34 cellular contexts compared by ENCODE assay signal in genomic region chr5:69300537-69301203, GRCh38. TPM values are rescaled to one million over a fixed set of nuclear protein-coding genes. Genes with fewer than 3 reads are reported as not detected.
DNase-seq lines count a peak whose midpoint lies in the region; ATAC-seq, FAIRE-seq and TF ChIP-seq lines count a peak whose summit lies in the region.
"Had no signal": no experiment of that assay in that cellular context is flagged by ENCODE, and none has a peak within 500 bp of the region (broad histone marks: within the 10 kb centered on the region; RNA-seq: fewer than 3 reads in every experiment).

No MANE protein-coding gene starts in this region.

- no peak overlapping the region for H3K56ac ChIP-seq in H1 (replicated peaks; ENCODE audit: insufficient read length, low read depth, low read length)

- no peak overlapping the region for H3K4me3 ChIP-seq in H1 (ENCODE audit: extremely low read depth in 1 of 4, insufficient read depth in 2 of 4, low read depth in 3 of 4, low read length in 4 of 4)
- H3K4me3 ChIP-seq in neuronal stem cell (ENCODE audit: low read length in 2 of 2), result no peak overlapping the region
- H3K4me3 ChIP-seq: A549, body of pancreas, GM12878, MG63, stomach had no signal

- H3K79me1 ChIP-seq in H1 (ENCODE audit: low read depth, low read length) (no peaks in the 10 kb centered on the region), neuronal stem cell (ENCODE audit: low read depth, low read length) (no peaks in the 10 kb centered on the region)

- H3K4me1 Mint-ChIP-seq in activated CD4-positive, alpha-beta T cell treated with anti-CD3 and anti-CD28 coated beads, Interleukin-2, amount 10 ng/mL, durations not matched to agents 7 days and 5 days, result no peaks in the 10 kb centered on the region
- H3K4me1 Mint-ChIP-seq: activated naive CD4-positive, alpha-beta T cell treated with anti-CD3 and anti-CD28 coated beads, Interleukin-2, amount 10 ng/mL, durations not matched to agents 7 days and 5 days; CD4-positive, alpha-beta memory T cell; neural crest cell had no signal

- H3K9ac ChIP-seq in H1 (replicated peaks in 1 of 4; ENCODE audit: extremely low read depth in 1 of 4, low read depth in 3 of 4, low read length in 3 of 4) (no peak overlapping the region), neuronal stem cell (ENCODE audit: low read depth, low read length, poor library complexity) (no peak overlapping the region)
- H3K9ac ChIP-seq: KMS-11 had no signal

- H3K79me2 ChIP-seq in H1 (ENCODE audit: control insufficient read depth in 1 of 2, insufficient read depth in 2 of 2, low read length in 2 of 2), result no peaks in the 10 kb centered on the region

- DNase-seq in activated CD4-positive, alpha-beta T cell treated with anti-CD3 and anti-CD28 coated beads, Interleukin-2, amount 10 ng/mL, durations not matched to agents 7 days and 5 days, result no peak
- DNase-seq in activated CD4-positive, alpha-beta T cell treated with anti-CD3 and anti-CD28 coated beads, Interleukin-2, amount 50 U/mL, for 1 hour, result no peak
- DNase-seq in NCI-H146 treated with DMSO at 0.1 percent for 48 hours (lab: John Stamatoyannopoulos, UW; ENCODE audit: unreplicated experiment), result peak; percentile 44
- DNase-seq in H1 (ENCODE audit: low read depth in 1 of 2, low spot score in 2 of 2), result no peak
- no peak for DNase-seq in neuronal stem cell (ENCODE audit: low spot score)
- no peak for DNase-seq in omental fat pad (ENCODE audit: low spot score)
- no peak for DNase-seq in UCSD-AML1 (lab: John Stamatoyannopoulos, UW; ENCODE audit: unreplicated experiment)
- no peak for DNase-seq in activated naive CD4-positive, alpha-beta T cell (lab: John Stamatoyannopoulos, UW)
- DNase-seq: activated CD4-positive, alpha-beta T cell treated with anti-CD3 and anti-CD28 coated beads, Interleukin-2, amount 50 U/mL, for 4 hours; activated CD4-positive, CD25-positive, alpha-beta regulatory T cell; activated naive CD4-positive, alpha-beta T cell treated with anti-CD3 and anti-CD28 coated beads, Interleukin-2, amount 10 ng/mL, durations not matched to agents 7 days and 5 days; body of pancreas; CD4-positive, alpha-beta memory T cell; DMS 273 treated with DMSO at 0.1 percent for 48 hours; H9; hypothalamus; left cardiac atrium; MG63; NCI-H1105 treated with DMSO at 0.1 percent for 48 hours; NCI-H2029; NCI-H226; NCI-H774; right cardiac atrium; stimulated activated CD4-positive, alpha-beta T cell treated with anti-CD3 and anti-CD28 coated beads, Interleukin-2, amount 100 ng/mL, for 48 hours; stomach; SW 1271; T-helper 9 cell had no signal

- TF ChIP-seq CTCF in H1 (IDR thresholded peaks at IDR 0.05; ENCODE audit: control extremely low read depth in 1 of 3, insufficient read depth in 1 of 3, low read depth in 1 of 3, low read length in 3 of 3), result no peak
- TF ChIP-seq CTCF in omental fat pad (IDR thresholded peaks at IDR 0.05), result no peak

- POLR2A ChIA-PET in activated CD4-positive, alpha-beta T cell treated with anti-CD3 and anti-CD28 coated beads, Interleukin-2, amount 10 ng/mL, durations not matched to agents 7 days and 5 days (lab: Charles Lee), result no interaction called here
- POLR2A ChIA-PET in H1 (lab: Charles Lee; ENCODE audit: partially characterized antibody), result no interaction called here

- TF ChIP-seq POLR2A in H1 (IDR thresholded peaks at IDR 0.05; ENCODE audit: control extremely low read depth in 1 of 2, low read depth in 2 of 2, low read length in 2 of 2), result no peak

- H2BK20ac ChIP-seq in H1 (ENCODE audit: low read length), result no peak overlapping the region

- no peak overlapping the region for H2AFZ ChIP-seq in H1 (ENCODE audit: low read length)
- peak overlapping the region; percentile 2 for H2AFZ ChIP-seq in neuronal stem cell (ENCODE audit: low read length)

- no peak for TF ChIP-seq RAD21 in H1 (IDR thresholded peaks at IDR 0.05 in 1 of 2, conservative IDR thresholded peaks at IDR 0.05 in 1 of 2; ENCODE audit: low read depth in 2 of 2, low read length in 2 of 2)

- H3K36me3 ChIP-seq in H1 (ENCODE audit: control insufficient read depth in 2 of 4, insufficient read depth in 4 of 4, low read length in 3 of 4), result no peaks in the 10 kb centered on the region
- no peaks in the 10 kb centered on the region for H3K36me3 ChIP-seq in neuronal stem cell (replicated peaks in 1 of 2; ENCODE audit: control insufficient read depth in 2 of 2, insufficient read depth in 2 of 2, low read length in 2 of 2)
- H3K36me3 ChIP-seq: MG63 had no signal

- no peak overlapping the region for H3K18ac ChIP-seq in H1 (ENCODE audit: extremely low read depth, low read length)
- no peak overlapping the region for H3K18ac ChIP-seq in neuronal stem cell (ENCODE audit: low read length)

- no peak overlapping the region for H3K14ac ChIP-seq in H1 (ENCODE audit: insufficient read length)
- no peak overlapping the region for H3K14ac ChIP-seq in neuronal stem cell (ENCODE audit: low read length)

- H3K36me3 Mint-ChIP-seq in activated CD4-positive, alpha-beta T cell treated with anti-CD3 and anti-CD28 coated beads, Interleukin-2, amount 10 ng/mL, durations not matched to agents 7 days and 5 days (ENCODE audit: low read depth), result peaks cover 3% of the 10 kb centered on the region

- no peak for FAIRE-seq in H1 (lab: Jason Lieb, UNC)
- FAIRE-seq: A549, endothelial cell of umbilical vein, GM12878, HTR-8/SVneo had no signal

- H3K27ac Mint-ChIP-seq in activated CD4-positive, alpha-beta T cell treated with anti-CD3 and anti-CD28 coated beads, Interleukin-2, amount 10 ng/mL, durations not matched to agents 7 days and 5 days, result peak overlapping the region; percentile 58
- H3K27ac Mint-ChIP-seq: activated naive CD4-positive, alpha-beta T cell treated with anti-CD3 and anti-CD28 coated beads, Interleukin-2, amount 10 ng/mL, durations not matched to agents 7 days and 5 days; activated T-helper 1 cell treated with anti-CD3 and anti-CD28 coated beads, Interleukin-12 subunit alpha, Interleukin-12 subunit beta, Interleukin-2, Interleukin-4 antibody, amounts not matched to agents 30 ng/mL and 10 ng/mL and 1 ng/mL, durations not matched to agents 14 hours and 24 hours and 36 hours had no signal

- no peaks in the 10 kb centered on the region for H3K27me3 Mint-ChIP-seq in activated CD4-positive, alpha-beta T cell treated with anti-CD3 and anti-CD28 coated beads, Interleukin-2, amount 10 ng/mL, durations not matched to agents 7 days and 5 days
- H3K27me3 Mint-ChIP-seq: activated naive CD4-positive, alpha-beta T cell treated with anti-CD3 and anti-CD28 coated beads, Interleukin-2, amount 10 ng/mL, durations not matched to agents 7 days and 5 days; CD4-positive, alpha-beta memory T cell had no signal

- CTCF ChIA-PET in activated CD4-positive, alpha-beta T cell treated with anti-CD3 and anti-CD28 coated beads, Interleukin-2, amount 10 ng/mL, durations not matched to agents 7 days and 5 days (lab: Charles Lee), result interaction anchor here (1.2 kb wide), 1 partner anchor 37 kb away, joined by 3 read pairs; no protein-coding TSS in a partner anchor
- CTCF ChIA-PET in H1 (lab: Charles Lee; ENCODE audit: partially characterized antibody), result interaction anchor here (0.9 to 1.6 kb wide), 4 partner anchors 11 to 35 kb away, joined by 3 to 4 read pairs (median 4); no protein-coding TSS in a partner anchor

- H4K5ac ChIP-seq in H1 (ENCODE audit: insufficient read length, low read depth, low read length), result no peak overlapping the region

- H3K23ac ChIP-seq in H1 (ENCODE audit: insufficient read length) (no peak overlapping the region), neuronal stem cell (ENCODE audit: low read depth, low read length, poor library complexity) (no peak overlapping the region)

- H3K4me3 Mint-ChIP-seq in activated CD4-positive, alpha-beta T cell treated with anti-CD3 and anti-CD28 coated beads, Interleukin-2, amount 10 ng/mL, durations not matched to agents 7 days and 5 days, result no peak overlapping the region
- H3K4me3 Mint-ChIP-seq: activated naive CD4-positive, alpha-beta T cell treated with anti-CD3 and anti-CD28 coated beads, Interleukin-2, amount 10 ng/mL, durations not matched to agents 7 days and 5 days; activated T-helper 1 cell treated with anti-CD3 and anti-CD28 coated beads, Interleukin-12 subunit alpha, Interleukin-12 subunit beta, Interleukin-2, Interleukin-4 antibody, amounts not matched to agents 30 ng/mL and 10 ng/mL and 1 ng/mL, durations not matched to agents 14 hours and 24 hours and 36 hours; CD4-positive, alpha-beta memory T cell; H9; neural crest cell had no signal

- no peaks in the 10 kb centered on the region for H3K9me3 Mint-ChIP-seq in activated CD4-positive, alpha-beta T cell treated with anti-CD3 and anti-CD28 coated beads, Interleukin-2, amount 10 ng/mL, durations not matched to agents 7 days and 5 days
- H3K9me3 Mint-ChIP-seq: activated naive CD4-positive, alpha-beta T cell treated with anti-CD3 and anti-CD28 coated beads, Interleukin-2, amount 10 ng/mL, durations not matched to agents 7 days and 5 days; activated T-helper 1 cell treated with anti-CD3 and anti-CD28 coated beads, Interleukin-12 subunit alpha, Interleukin-12 subunit beta, Interleukin-2, Interleukin-4 antibody, amounts not matched to agents 30 ng/mL and 10 ng/mL and 1 ng/mL, durations not matched to agents 14 hours and 24 hours and 36 hours; CD4-positive, alpha-beta memory T cell; H9; neural crest cell had no signal

- H4K8ac ChIP-seq in H1 (ENCODE audit: extremely low read depth, insufficient read depth, low read length) (no peak overlapping the region), neuronal stem cell (ENCODE audit: low read depth, low read length) (no peak overlapping the region)

- H3K27me3 ChIP-seq in H1 (replicated peaks in 1 of 4; ENCODE audit: control insufficient read depth in 3 of 4, extremely low read depth in 1 of 4, insufficient read depth in 3 of 4, low read length in 3 of 4), result no peaks in the 10 kb centered on the region
- no peaks in the 10 kb centered on the region for H3K27me3 ChIP-seq in neuronal stem cell (ENCODE audit: control insufficient read depth in 3 of 3, insufficient read depth in 3 of 3, low read depth in 1 of 3, low read length in 3 of 3)
- H3K27me3 ChIP-seq: body of pancreas, MG63, stomach had no signal

- no peak overlapping the region for H3K4ac ChIP-seq in H1 (replicated peaks; ENCODE audit: insufficient read length, low read depth, low read length)
- H3K4ac ChIP-seq in neuronal stem cell (ENCODE audit: low read length), result no peak overlapping the region

- H3K4me1 ChIP-seq in H1 (replicated peaks in 1 of 4; ENCODE audit: control insufficient read depth in 3 of 4, insufficient read depth in 4 of 4, low read length in 3 of 4) (no peaks in the 10 kb centered on the region), neuronal stem cell (ENCODE audit: control insufficient read depth in 2 of 2, insufficient read depth in 1 of 2, low read depth in 1 of 2, low read length in 2 of 2) (no peaks in the 10 kb centered on the region)
- H3K4me1 ChIP-seq: A549, body of pancreas, stomach had no signal

- H4K91ac ChIP-seq in H1 (replicated peaks; ENCODE audit: insufficient read length, low read length) (no peak overlapping the region), neuronal stem cell (ENCODE audit: low read depth, low read length, poor library complexity) (no peak overlapping the region)

- H3K9me3 ChIP-seq in H1 (ENCODE audit: insufficient read depth in 2 of 2, low read depth in 1 of 2, low read length in 1 of 2), result no peaks in the 10 kb centered on the region
- H3K9me3 ChIP-seq in neuronal stem cell (replicated peaks in 1 of 2; ENCODE audit: control insufficient read depth in 2 of 2, insufficient read depth in 1 of 2, low read depth in 1 of 2, low read length in 2 of 2), result no peaks in the 10 kb centered on the region
- H3K9me3 ChIP-seq: A549, body of pancreas, MG63, stomach had no signal

- no peak overlapping the region for H3K4me2 ChIP-seq in H1 (ENCODE audit: insufficient read depth in 1 of 2, low read depth in 2 of 2, low read length in 2 of 2)
- no peak overlapping the region for H3K4me2 ChIP-seq in neuronal stem cell (ENCODE audit: insufficient read depth, low read length, poor library complexity, severe bottlenecking)
- H3K4me2 ChIP-seq: A549, KMS-11 had no signal

- H3K23me2 ChIP-seq in H1 (ENCODE audit: low read depth, low read length), result no peaks in the 10 kb centered on the region

- no peak overlapping the region for H2BK12ac ChIP-seq in H1 (ENCODE audit: low read depth, low read length)
- H2BK12ac ChIP-seq in neuronal stem cell (ENCODE audit: low read length), result no peak overlapping the region

- H2BK5ac ChIP-seq in H1 (ENCODE audit: low read depth, low read length), result no peak overlapping the region
- H2BK5ac ChIP-seq in neuronal stem cell (ENCODE audit: low read length), result no peak overlapping the region

- TF ChIP-seq EP300 in H1 (IDR thresholded peaks at IDR 0.05; ENCODE audit: borderline replicate concordance in 1 of 2, low read depth in 2 of 2, low read length in 2 of 2), result no peak

- WGBS in H1 (ENCODE audit: extremely low coverage in 1 of 2, insufficient coverage in 1 of 2, insufficient read length in 1 of 2, insufficient replicate concordance in 2 of 2, low coverage in 1 of 2, low lambda C conversion rate in 2 of 2, missing lambda C conversion rate in 1 of 2), 2 experiments, result 88% methylated on average over 4 of the region's 5 CpGs; no CpG with 5 or more reads in 1 of the 2 experiments
- no CpG with 5 or more reads among the region's 5 CpGs for WGBS in neuronal stem cell (ENCODE audit: extremely low coverage in 2 of 2, insufficient read length in 2 of 2, insufficient replicate concordance in 1 of 2), 2 donors

- no peak overlapping the region for H2BK15ac ChIP-seq in H1 (ENCODE audit: low read length)
- H2BK15ac ChIP-seq in neuronal stem cell (ENCODE audit: low read length), result no peak overlapping the region

- ATAC-seq in omental fat pad (ENCODE audit: low FRiP score), result no peak
- ATAC-seq: A549, body of pancreas, GM12878, left cardiac atrium, right cardiac atrium had no signal

- H3K27ac ChIP-seq in H1 (ENCODE audit: low read depth, low read length), result no peak overlapping the region
- no peak overlapping the region for H3K27ac ChIP-seq in neuronal stem cell (replicated peaks; ENCODE audit: low read length)
- H3K27ac ChIP-seq: A549, body of pancreas, KMS-11, stomach had no signal

- H2BK120ac ChIP-seq in H1 (replicated peaks; ENCODE audit: low read depth, low read length) (no peak overlapping the region), neuronal stem cell (ENCODE audit: low read depth, low read length) (no peak overlapping the region)

- no peaks in the 10 kb centered on the region for H4K20me1 ChIP-seq in H1 (replicated peaks in 1 of 2; ENCODE audit: control insufficient read depth in 1 of 2, insufficient read depth in 2 of 2, low read length in 2 of 2)

- H2AK5ac ChIP-seq in H1 (ENCODE audit: low read depth, low read length) (no peak overlapping the region), neuronal stem cell (ENCODE audit: low read depth, low read length) (no peak overlapping the region)

RNA-seq across cellular contexts. Expression of gene CCDC125, which starts 31.9 kb away (rescaled TPM):
- total RNA-seq in activated CD4-positive, alpha-beta T cell treated with anti-CD3 and anti-CD28 coated beads, Interleukin-2, amount 10 ng/mL, durations not matched to agents 7 days and 5 days, result 1 to 10 TPM; 8.2 to 8.8 TPM
- total RNA-seq in H1 (2021; fragmentation: NEBNext Ultra II Directional; extraction: Animal tissue kit (Norgen Biotek cat#: 25700)), result not detected in 2 replicates
- 0.30 and 0.70 TPM in 2 replicates for polyA plus RNA-seq in H1 (2011; rRNA removed)
- 0.75 TPM for polyA plus RNA-seq in H1 (2011; cell fraction: cytosol; rRNA removed)
- polyA plus RNA-seq in H1 (2011; cell fraction: nucleus; rRNA removed), result 0.97 TPM
- 1.0 to 2.2 TPM (median 1.5 TPM) in 4 replicates for polyA plus RNA-seq in H1 (2012, experiment 1 of 2)
- 0.31 TPM for polyA plus RNA-seq in H1 (2012, experiment 2 of 2)
- 1.6 TPM for polyA plus RNA-seq in H1 (2013, experiment 1 of 2)
- polyA plus RNA-seq in H1 (2013, experiment 2 of 2), result 1.1 TPM
- 2.0 and 2.7 TPM in 2 replicates for polyA minus RNA-seq in H1 (2011; rRNA and poly(A)+ RNA removed)
- 1.2 TPM for polyA minus RNA-seq in H1 (2011; cell fraction: cytosol; rRNA and poly(A)+ RNA removed)
- 2.3 TPM for polyA minus RNA-seq in H1 (2011; cell fraction: nucleus; rRNA and poly(A)+ RNA removed)
- 2.4 TPM for polyA plus RNA-seq in neuronal stem cell (2013, experiment 1 of 2)
- 2.6 TPM for polyA plus RNA-seq in neuronal stem cell (2013, experiment 2 of 2)
- total RNA-seq in omental fat pad, result 1 to 10 TPM; 5.2 to 9.1 (median 5.8) TPM
